Comparison of ENCODE assay signal across 1 cellular context in genomic region chr17:36869441-36869840, GRCh38.
TF ChIP-seq lines count a peak whose summit lies in the region.

No MANE protein-coding gene starts in this region.

TF ChIP-seq in H1, 55 proteins besides CTCF, POLR2A, EP300 and RAD21 (continued from another document):
- no peak for TF ChIP-seq SAP30 (IDR thresholded peaks at IDR 0.05; ENCODE audit: insufficient read depth, insufficient replicate concordance, low read length)
